ENCODE assay signal across 10 cellular contexts in genomic region chr12:92574046-92574783, GRCh38.
DNase-seq lines count a peak whose midpoint lies in the region; ATAC-seq, FAIRE-seq and TF ChIP-seq lines count a peak whose summit lies in the region.
"Had no signal": no experiment of that assay in that cellular context is flagged by ENCODE, and none has a peak within 500 bp of the region (broad histone marks: within the 10 kb centered on the region; RNA-seq: fewer than 3 reads in every experiment).

No MANE protein-coding gene starts in this region.

- H2AK5ac ChIP-seq in H1 (ENCODE audit: low read depth, low read length), result no peak overlapping the region

- peak; percentile 3 to 60 (median 54) for TF ChIP-seq CTCF in H1 (IDR thresholded peaks at IDR 0.05; ENCODE audit: control extremely low read depth in 1 of 3, insufficient read depth in 1 of 3, low read depth in 1 of 3, low read length in 3 of 3)
- TF ChIP-seq CTCF in Peyer's patch (IDR thresholded peaks at IDR 0.05), result peak in 3 of 6 experiments; percentile 19 to 29 (median 28)
- no peak for TF ChIP-seq CTCF in ovary (IDR thresholded peaks at IDR 0.05)

- peak; percentile 36 for FAIRE-seq in H1 (lab: Jason Lieb, UNC)
- FAIRE-seq: GM12891 had no signal

- H2BK15ac ChIP-seq in H1 (ENCODE audit: low read length), result no peak overlapping the region

- no peak overlapping the region for H3K27ac Mint-ChIP-seq in activated naive CD4-positive, alpha-beta T cell treated with anti-CD3 and anti-CD28 coated beads for 36 hours

- H3K9ac ChIP-seq in H1 (replicated peaks in 1 of 4; ENCODE audit: extremely low read depth in 1 of 4, low read depth in 3 of 4, low read length in 3 of 4) (no peak overlapping the region), subcutaneous abdominal adipose tissue (ENCODE audit: low read length in 5 of 5) (peak overlapping the region in 2 of 5 donors; percentile 36 to 52)

- H3K4me3 ChIP-seq in H1 (ENCODE audit: extremely low read depth in 1 of 4, insufficient read depth in 2 of 4, low read depth in 3 of 4, low read length in 4 of 4), result no peak overlapping the region
- H3K4me3 ChIP-seq in subcutaneous abdominal adipose tissue (ENCODE audit: low read depth in 1 of 5, low read length in 5 of 5), result no peak overlapping the region
- no peak overlapping the region for H3K4me3 ChIP-seq in Peyer's patch
- H3K4me3 ChIP-seq in ovary, result no peak overlapping the region
- H3K4me3 ChIP-seq: SK-N-MC had no signal

- peak; percentile 55 to 77 for TF ChIP-seq RAD21 in H1 (IDR thresholded peaks at IDR 0.05 in 1 of 2, conservative IDR thresholded peaks at IDR 0.05 in 1 of 2; ENCODE audit: low read depth in 2 of 2, low read length in 2 of 2)

- H3K14ac ChIP-seq in H1 (ENCODE audit: insufficient read length), result no peak overlapping the region

- H3K4me1 Mint-ChIP-seq in activated naive CD4-positive, alpha-beta T cell treated with anti-CD3 and anti-CD28 coated beads for 36 hours (ENCODE audit: low read depth), result peaks cover 10% of the 10 kb centered on the region

- ATAC-seq in HG03342 (IDR thresholded peaks at IDR 0.05; ENCODE audit: unreplicated experiment), result no peak

- H3K4me3 Mint-ChIP-seq in activated naive CD4-positive, alpha-beta T cell treated with anti-CD3 and anti-CD28 coated beads for 36 hours, result no peak overlapping the region

- H3K18ac ChIP-seq in H1 (ENCODE audit: extremely low read depth, low read length), result peak overlapping the region; percentile 35; the same call in 1 of the 2 replicates

- H2BK12ac ChIP-seq in H1 (ENCODE audit: low read depth, low read length), result no peak overlapping the region

- TF ChIP-seq EP300 in H1 (IDR thresholded peaks at IDR 0.05; ENCODE audit: borderline replicate concordance in 1 of 2, low read depth in 2 of 2, low read length in 2 of 2), result no peak
- TF ChIP-seq EP300 in ovary (IDR thresholded peaks at IDR 0.05), result no peak

- H3K27me3 ChIP-seq in H1 (replicated peaks in 1 of 4; ENCODE audit: control insufficient read depth in 3 of 4, extremely low read depth in 1 of 4, insufficient read depth in 3 of 4, low read length in 3 of 4) (no peaks in the 10 kb centered on the region), subcutaneous abdominal adipose tissue (ENCODE audit: control insufficient read depth in 5 of 5, insufficient read depth in 4 of 5, low read length in 5 of 5) (no peaks in the 10 kb centered on the region), Peyer's patch (no peaks in the 10 kb centered on the region), ovary (no peaks in the 10 kb centered on the region)

- no peak overlapping the region for H4K8ac ChIP-seq in H1 (ENCODE audit: extremely low read depth, insufficient read depth, low read length)

- CTCF ChIA-PET in activated naive CD4-positive, alpha-beta T cell treated with anti-CD3 and anti-CD28 coated beads for 36 hours (lab: Charles Lee), result interaction anchor here (0.6 to 2.9 kb wide), 11 partner anchors 10 to 429 kb away, joined by 3 to 15 read pairs (median 4); partner anchors contain the start of gene BTG1
- CTCF ChIA-PET in H1 (lab: Charles Lee; ENCODE audit: partially characterized antibody), result interaction anchor here (0.6 to 2.8 kb wide), 19 partner anchors 9 to 1192 kb away, joined by 3 to 10 read pairs (median 3); no protein-coding TSS in a partner anchor

- no peaks in the 10 kb centered on the region for H3K79me2 ChIP-seq in H1 (ENCODE audit: control insufficient read depth in 1 of 2, insufficient read depth in 2 of 2, low read length in 2 of 2)

- H3K9me3 ChIP-seq in H1 (ENCODE audit: insufficient read depth in 2 of 2, low read depth in 1 of 2, low read length in 1 of 2) (no peaks in the 10 kb centered on the region), subcutaneous abdominal adipose tissue (ENCODE audit: control insufficient read depth in 5 of 5, low read length in 5 of 5) (no peaks in the 10 kb centered on the region), Peyer's patch (no peaks in the 10 kb centered on the region), ovary (no peaks in the 10 kb centered on the region)

- no peak overlapping the region for H3K56ac ChIP-seq in H1 (replicated peaks; ENCODE audit: insufficient read length, low read depth, low read length)

- H3K36me3 ChIP-seq in H1 (ENCODE audit: control insufficient read depth in 2 of 4, insufficient read depth in 4 of 4, low read length in 3 of 4), result no peaks in the 10 kb centered on the region
- H3K36me3 ChIP-seq in subcutaneous abdominal adipose tissue (ENCODE audit: control insufficient read depth in 5 of 5, insufficient read depth in 5 of 5, low read length in 5 of 5), result no peaks in the 10 kb centered on the region
- H3K36me3 ChIP-seq in Peyer's patch, result no peaks in the 10 kb centered on the region
- H3K36me3 ChIP-seq in ovary, result no peaks in the 10 kb centered on the region

- H3K27me3 Mint-ChIP-seq in activated naive CD4-positive, alpha-beta T cell treated with anti-CD3 and anti-CD28 coated beads for 36 hours (ENCODE audit: low read depth), result no peaks in the 10 kb centered on the region

- H3K4me1 ChIP-seq in H1 (replicated peaks in 1 of 4; ENCODE audit: control insufficient read depth in 3 of 4, insufficient read depth in 4 of 4, low read length in 3 of 4), result peaks cover 0 to 4% (median 2%) of the 10 kb centered on the region in 4 experiments; a peak in 2 of 7 replicates
- H3K4me1 ChIP-seq in subcutaneous abdominal adipose tissue (ENCODE audit: control insufficient read depth in 5 of 5, insufficient read depth in 5 of 5, low read length in 5 of 5), result peaks cover 0 to 35% (median 25%) of the 10 kb centered on the region in 5 donors
- peaks cover 0 to 5% (median 0%) of the 10 kb centered on the region in 4 donors for H3K4me1 ChIP-seq in Peyer's patch
- H3K4me1 ChIP-seq in ovary (ENCODE audit: insufficient read depth), result peaks cover 2% of the 10 kb centered on the region

- H2BK20ac ChIP-seq in H1 (ENCODE audit: low read length), result no peak overlapping the region

- no peaks in the 10 kb centered on the region for H4K20me1 ChIP-seq in H1 (replicated peaks in 1 of 2; ENCODE audit: control insufficient read depth in 1 of 2, insufficient read depth in 2 of 2, low read length in 2 of 2)

- no peak overlapping the region for H3K4ac ChIP-seq in H1 (replicated peaks; ENCODE audit: insufficient read length, low read depth, low read length)

- 89% methylated on average over 8 of the region's 8 CpGs; no CpG with 5 or more reads in 1 of the 2 experiments for WGBS in H1 (ENCODE audit: extremely low coverage in 1 of 2, insufficient coverage in 1 of 2, insufficient read length in 1 of 2, insufficient replicate concordance in 2 of 2, low coverage in 1 of 2, low lambda C conversion rate in 2 of 2, missing lambda C conversion rate in 1 of 2), 2 experiments
- 74 to 79% (median 75%) methylated on average over 8 of the region's 8 CpGs for WGBS in ovary, 3 donors

- peak; percentile 47 for DNase-seq in activated naive CD4-positive, alpha-beta T cell treated with anti-CD3 and anti-CD28 coated beads for 36 hours
- no peak for DNase-seq in activated naive CD4-positive, alpha-beta T cell treated with anti-CD3 and anti-CD28 coated beads, Interleukin-2, amount 50 U/mL, for 16 hours
- peak; percentile 43 for DNase-seq in NCI-H226
- peak in 1 of 2 experiments; percentile 49 for DNase-seq in H1 (ENCODE audit: low read depth in 1 of 2, low spot score in 2 of 2)
- no peak for DNase-seq in Peyer's patch
- DNase-seq in ovary, result no peak

- TF ChIP-seq POLR2A in H1 (IDR thresholded peaks at IDR 0.05; ENCODE audit: control extremely low read depth in 1 of 2, low read depth in 2 of 2, low read length in 2 of 2) (no peak), Peyer's patch (IDR thresholded peaks at IDR 0.05) (no peak), ovary (IDR thresholded peaks at IDR 0.05) (no peak)

- H2AFZ ChIP-seq in H1 (ENCODE audit: low read length), result peak overlapping the region; percentile 13; the same call in 1 of the 2 replicates

- peaks cover 1% of the 10 kb centered on the region for H3K9me3 Mint-ChIP-seq in activated naive CD4-positive, alpha-beta T cell treated with anti-CD3 and anti-CD28 coated beads for 36 hours

- no peaks in the 10 kb centered on the region for H3K23me2 ChIP-seq in H1 (ENCODE audit: low read depth, low read length)

- H3K23ac ChIP-seq in H1 (ENCODE audit: insufficient read length), result no peak overlapping the region

- no peak overlapping the region for H3K27ac ChIP-seq in H1 (ENCODE audit: low read depth, low read length)
- H3K27ac ChIP-seq in subcutaneous abdominal adipose tissue (ENCODE audit: low read depth, low read length), result peak overlapping the region; percentile 74
- peak overlapping the region in 1 of 4 donors; percentile 34 for H3K27ac ChIP-seq in Peyer's patch
- no peak overlapping the region for H3K27ac ChIP-seq in ovary
- H3K27ac ChIP-seq: SK-N-MC had no signal

- POLR2A ChIA-PET in H1 (lab: Charles Lee; ENCODE audit: partially characterized antibody), result no interaction called here

- H2BK120ac ChIP-seq in H1 (replicated peaks; ENCODE audit: low read depth, low read length), result no peak overlapping the region

- H3K4me2 ChIP-seq in H1 (ENCODE audit: insufficient read depth in 1 of 2, low read depth in 2 of 2, low read length in 2 of 2), result no peak overlapping the region

- H3K79me1 ChIP-seq in H1 (ENCODE audit: low read depth, low read length), result no peaks in the 10 kb centered on the region

- intact Hi-C loops in activated naive CD4-positive, alpha-beta T cell treated with anti-CD3 and anti-CD28 coated beads for 36 hours (cut with micrococcal nuclease), result loop anchor here (1.0 to 10.0 kb wide), 4 partner anchors 34 to 1531 kb away; no protein-coding TSS in a partner anchor
- intact Hi-C loops in ovary (cut with DNase I), result loop anchor here in 3 of 4 donors (5.0 to 10.0 kb wide), 4 partner anchors 427 to 1192 kb away; partner anchors contain the start of gene BTG1 (in 1 of the 3)

- no peaks in the 10 kb centered on the region for H3K36me3 Mint-ChIP-seq in activated naive CD4-positive, alpha-beta T cell treated with anti-CD3 and anti-CD28 coated beads for 36 hours (ENCODE audit: low read depth)

- H4K91ac ChIP-seq in H1 (replicated peaks; ENCODE audit: insufficient read length, low read length), result no peak overlapping the region

- no peak overlapping the region for H2BK5ac ChIP-seq in H1 (ENCODE audit: low read depth, low read length)

- no peak overlapping the region for H4K5ac ChIP-seq in H1 (ENCODE audit: insufficient read length, low read depth, low read length)

TF ChIP-seq in H1, 55 proteins besides CTCF, POLR2A, EP300 and RAD21:
- TF ChIP-seq EZH2 (IDR thresholded peaks at IDR 0.05; ENCODE audit: low read depth, low read length, severe bottlenecking), result no peak

Comparison
In these comparisons a context has a peak if more than half of its experiments do, and no peak if none do; other contexts are left out.
1. DNase-seq: peak in activated naive CD4-positive, alpha-beta T cell treated with anti-CD3 and anti-CD28 coated beads for 36 hours (single experiment) and NCI-H226 (single experiment); none in activated naive CD4-positive, alpha-beta T cell treated with anti-CD3 and anti-CD28 coated beads, Interleukin-2, amount 50 U/mL, for 16 hours (single experiment), Peyer's patch (0 of 3) and ovary (0 of 5).
2. CTCF ChIP-seq: peak in H1 (3 of 3); none in ovary (0 of 3).